ENCODE assay signal across 1 cellular context in the genomic region with DNA sequence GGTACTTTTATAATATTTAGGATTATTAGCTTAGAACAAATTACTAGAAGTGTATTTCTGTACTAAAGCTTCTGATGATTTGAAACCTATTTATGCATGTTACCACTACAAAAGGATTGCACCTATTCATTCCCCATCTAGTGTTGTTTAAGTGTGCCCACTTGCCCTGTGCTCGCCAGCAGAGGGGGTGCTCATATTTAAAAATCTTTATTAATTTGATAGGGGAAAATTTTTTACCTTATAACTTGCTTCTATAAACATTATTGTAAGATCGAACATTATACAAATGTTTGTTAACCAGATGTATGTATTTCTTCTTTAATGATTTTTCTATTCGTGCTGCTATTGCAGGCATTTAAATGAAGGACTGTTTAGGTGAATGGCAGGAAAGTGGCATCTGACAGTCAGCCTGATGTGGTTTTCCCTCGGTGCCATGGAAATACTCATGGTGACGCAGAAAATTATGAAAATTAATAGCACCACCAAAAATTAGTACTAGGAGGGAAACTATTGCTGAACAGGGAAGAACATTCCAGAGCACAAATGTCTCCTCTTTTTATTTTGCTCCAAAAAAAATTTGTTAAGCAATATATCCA.
TF ChIP-seq lines count a peak whose summit lies in the region.

No MANE protein-coding gene starts in this region.

TF ChIP-seq in SK-N-SH, 30 proteins besides CTCF, POLR2A, EP300 and RAD21 (continued from another document):
- TF ChIP-seq, protein P1, sequence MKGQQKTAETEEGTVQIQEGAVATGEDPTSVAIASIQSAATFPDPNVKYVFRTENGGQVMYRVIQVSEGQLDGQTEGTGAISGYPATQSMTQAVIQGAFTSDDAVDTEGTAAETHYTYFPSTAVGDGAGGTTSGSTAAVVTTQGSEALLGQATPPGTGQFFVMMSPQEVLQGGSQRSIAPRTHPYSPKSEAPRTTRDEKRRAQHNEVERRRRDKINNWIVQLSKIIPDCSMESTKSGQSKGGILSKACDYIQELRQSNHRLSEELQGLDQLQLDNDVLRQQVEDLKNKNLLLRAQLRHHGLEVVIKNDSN (IDR thresholded peaks at IDR 0.05; ENCODE audit: borderline replicate concordance, low read depth): no peak
- TF ChIP-seq TCF12 (IDR thresholded peaks at IDR 0.05): no peak
- no peak for TF ChIP-seq JUND (IDR thresholded peaks at IDR 0.05)
TF ChIP-seq in SK-N-SH: peak in this region for 0.
